ENCODE assay signal across 13 cellular contexts in genomic region chr7:28068811-28069216, GRCh38.
A peak's percentile ranks its signal among the peaks of the same experiment; 100 is the strongest.
DNase-seq lines count a peak whose midpoint lies in the region; ATAC-seq and TF ChIP-seq lines count a peak whose summit lies in the region.
"Had no signal": no experiment of that assay in that cellular context is flagged by ENCODE, and none has a peak within 500 bp of the region (broad histone marks: within the 10 kb centered on the region; RNA-seq: fewer than 3 reads in every experiment).

No MANE protein-coding gene starts in this region.

- no peaks in the 10 kb centered on the region for H3K4me1 ChIP-seq in neural progenitor cell

- H3K4me3 Mint-ChIP-seq in neural progenitor cell (no peak overlapping the region), endothelial cell (ENCODE audit: unreplicated experiment) (no peak overlapping the region)
- H3K4me3 Mint-ChIP-seq: CD8-positive, alpha-beta T cell; WTC11 had no signal

- H3K27ac ChIP-seq in neural progenitor cell = no peak overlapping the region

- no peak overlapping the region for H2AFZ ChIP-seq in neural progenitor cell (replicated peaks)

- no peak overlapping the region for H3K4me3 ChIP-seq in neural progenitor cell

- no peaks in the 10 kb centered on the region for H3K36me3 ChIP-seq in neural progenitor cell

- H3K79me2 ChIP-seq in neural progenitor cell (ENCODE audit: low read depth) = no peaks in the 10 kb centered on the region

- H3K36me3 Mint-ChIP-seq in neural progenitor cell (no peaks in the 10 kb centered on the region), endothelial cell (ENCODE audit: low read depth, unreplicated experiment) (no peaks in the 10 kb centered on the region)
- H3K36me3 Mint-ChIP-seq: CD8-positive, alpha-beta T cell; WTC11 had no signal

- H3K27me3 ChIP-seq in neural progenitor cell = no peaks in the 10 kb centered on the region

- TF ChIP-seq CTCF in neural progenitor cell (IDR thresholded peaks at IDR 0.05) (no peak), endothelial cell (IDR thresholded peaks at IDR 0.05; ENCODE audit: unreplicated experiment) (no peak)

- no peaks in the 10 kb centered on the region for H3F3A ChIP-seq in neural progenitor cell (ENCODE audit: low read depth)

- H3K27ac Mint-ChIP-seq in neural progenitor cell (peak overlapping the region; percentile 42), endothelial cell (ENCODE audit: unreplicated experiment) (no peak overlapping the region)
- H3K27ac Mint-ChIP-seq: CD8-positive, alpha-beta T cell; WTC11 had no signal

- H3K27me3 Mint-ChIP-seq in neural progenitor cell (ENCODE audit: insufficient read depth, low read depth) = peaks cover 2% of the 10 kb centered on the region
- peaks cover 2% of the 10 kb centered on the region for H3K27me3 Mint-ChIP-seq in endothelial cell (ENCODE audit: unreplicated experiment)

- H3K4me2 ChIP-seq in neural progenitor cell = no peak overlapping the region

- ATAC-seq in HG02970 (IDR thresholded peaks at IDR 0.05; ENCODE audit: low FRiP score, unreplicated experiment) (no peak), GM21737 (IDR thresholded peaks at IDR 0.05; ENCODE audit: unreplicated experiment) (no peak)
- ATAC-seq: CD8-positive, alpha-beta T cell; WTC11 had no signal

- no peaks in the 10 kb centered on the region for H4K20me1 ChIP-seq in neural progenitor cell (ENCODE audit: low read depth)

- no peaks in the 10 kb centered on the region for H3K9me3 ChIP-seq in neural progenitor cell (ENCODE audit: low read depth)

- H3K4me1 Mint-ChIP-seq in neural progenitor cell = peaks cover 14% of the 10 kb centered on the region
- no peaks in the 10 kb centered on the region for H3K4me1 Mint-ChIP-seq in endothelial cell (ENCODE audit: unreplicated experiment)

- H3K9me3 Mint-ChIP-seq in neural progenitor cell (no peaks in the 10 kb centered on the region), endothelial cell (ENCODE audit: unreplicated experiment) (no peaks in the 10 kb centered on the region)
- H3K9me3 Mint-ChIP-seq: CD8-positive, alpha-beta T cell; WTC11 had no signal

- DNase-seq in DMS79 (lab: John Stamatoyannopoulos, UW) = peak; percentile 31
- peak; percentile 25 to 68 for DNase-seq in NCI-H187 (lab: John Stamatoyannopoulos, UW)
- DNase-seq in cerebellar cortex (ENCODE audit: low spot score) = peak; percentile 16
- DNase-seq in neural progenitor cell (ENCODE audit: low spot score) = no peak
- no peak for DNase-seq in endothelial cell (ENCODE audit: low spot score)
- no peak for DNase-seq in GM19240 (ENCODE audit: insufficient read length, low spot score)
- DNase-seq: activated effector memory CD4-positive, alpha-beta T cell treated with Interleukin-2 at 50 U/mL for 16 hours; CD8-positive, alpha-beta T cell; dermis blood vessel endothelial cell; KG1 had no signal

- no peak overlapping the region for H3K9ac ChIP-seq in neural progenitor cell

Comparison
In these comparisons a context has a peak if more than half of its experiments do, and no peak if none do; other contexts are left out.
1. DNase-seq: peak in DMS79 (single experiment), NCI-H187 (2 of 2) and cerebellar cortex (single experiment); none in neural progenitor cell (single experiment), endothelial cell (single experiment) and GM19240 (single experiment).